In genomic region chr16:15509051-15509592, GRCh38 we compare ENCODE assay signal across 14 cellular contexts.
A peak's percentile ranks its signal among the peaks of the same experiment; 100 is the strongest.
DNase-seq lines count a peak whose midpoint lies in the region; ATAC-seq, FAIRE-seq and TF ChIP-seq lines count a peak whose summit lies in the region.
"Had no signal": no experiment of that assay in that cellular context is flagged by ENCODE, and none has a peak within 500 bp of the region (broad histone marks: within the 10 kb centered on the region; RNA-seq: fewer than 3 reads in every experiment).

No MANE protein-coding gene starts in this region.

- no peak overlapping the region for H3K27ac ChIP-seq in SK-N-SH (ENCODE audit: low read depth in 2 of 2, low read length in 1 of 2)
- H3K27ac ChIP-seq in astrocyte (ENCODE audit: low read depth, low read length): peak overlapping the region; percentile 29
- no peak overlapping the region for H3K27ac ChIP-seq in stomach
- H3K27ac ChIP-seq: tibial nerve had no signal

- DNase-seq in SK-N-SH: peak; percentile 27
- peak; percentile 55 for DNase-seq in NCI-H526 treated with DMSO at 0.1 percent for 48 hours (lab: John Stamatoyannopoulos, UW)
- DNase-seq in astrocyte (ENCODE audit: low read depth): no peak
- peak; percentile 40 for DNase-seq in occipital lobe (lab: John Stamatoyannopoulos, UW)
- no peak for DNase-seq in stomach
- DNase-seq in NCI-H2227 treated with DMSO at 0.1 percent for 48 hours (lab: John Stamatoyannopoulos, UW): no peak
- DNase-seq: 8988T; Calu3; effector CD8-positive, alpha-beta T cell; NCI-H1417; nephron progenitor cell had no signal

- TF ChIP-seq EP300 in SK-N-SH (IDR thresholded peaks at IDR 0.05; ENCODE audit: borderline replicate concordance in 1 of 2, low read depth in 1 of 2, low read length in 1 of 2): no peak
- no peak for TF ChIP-seq EP300 in stomach (IDR thresholded peaks at IDR 0.05)

- no peaks in the 10 kb centered on the region for H3K27me3 Mint-ChIP-seq in astrocyte (ENCODE audit: low read depth, unreplicated experiment)

- H3K4me1 ChIP-seq in SK-N-SH (ENCODE audit: control insufficient read depth in 1 of 2, insufficient read depth in 2 of 2, low read depth in 1 of 2, low read length in 1 of 2) (peaks cover 7 to 11% of the 10 kb centered on the region in 2 experiments; a peak in 2 of 4 replicates), astrocyte (ENCODE audit: insufficient read depth, low read length) (peaks cover 24% of the 10 kb centered on the region), stomach (peaks cover 8 to 14% (median 10%) of the 10 kb centered on the region in 4 donors)

- H3F3A ChIP-seq in SK-N-SH (replicated peaks; ENCODE audit: insufficient read depth): no peaks in the 10 kb centered on the region

- no peaks in the 10 kb centered on the region for H3K27me3 ChIP-seq in SK-N-SH (ENCODE audit: insufficient read depth)
- no peaks in the 10 kb centered on the region for H3K27me3 ChIP-seq in astrocyte (ENCODE audit: insufficient read depth, low read length)
- no peaks in the 10 kb centered on the region for H3K27me3 ChIP-seq in stomach
- H3K27me3 ChIP-seq: tibial nerve had no signal

- H3K9ac ChIP-seq in SK-N-SH (no peak overlapping the region), astrocyte (ENCODE audit: low read length) (peak overlapping the region; percentile 28)

- H3K9me3 ChIP-seq in SK-N-SH: no peaks in the 10 kb centered on the region
- no peaks in the 10 kb centered on the region for H3K9me3 ChIP-seq in astrocyte (ENCODE audit: insufficient read depth, low read depth, low read length)
- no peaks in the 10 kb centered on the region for H3K9me3 ChIP-seq in stomach
- H3K9me3 ChIP-seq: tibial nerve had no signal

- ATAC-seq in SK-N-SH treated with all-trans-retinoic acid at 6 μM for 48 hours: no peak
- no peak for ATAC-seq in GM18873 (IDR thresholded peaks at IDR 0.05; ENCODE audit: low FRiP score, unreplicated experiment)

- H3K36me3 ChIP-seq in SK-N-SH (replicated peaks in 1 of 2; ENCODE audit: control insufficient read depth in 1 of 2, insufficient read depth in 2 of 2, low read length in 1 of 2) (no peaks in the 10 kb centered on the region), astrocyte (ENCODE audit: insufficient read depth, low read length) (no peaks in the 10 kb centered on the region), stomach (no peaks in the 10 kb centered on the region)

- no peak overlapping the region for H2AFZ ChIP-seq in SK-N-SH (ENCODE audit: low read depth)
- no peak overlapping the region for H2AFZ ChIP-seq in astrocyte (ENCODE audit: low read depth, low read length)

- intact Hi-C loops in stomach (cut with DNase I; ENCODE audit: low total_unique reads): no loop called here

- POLR2A ChIA-PET in SK-N-SH (lab: Yijun Ruan, JAX): no interaction called here

- H3K9me3 Mint-ChIP-seq in astrocyte (ENCODE audit: unreplicated experiment): no peaks in the 10 kb centered on the region

- peaks cover 26% of the 10 kb centered on the region for H3K4me1 Mint-ChIP-seq in astrocyte (ENCODE audit: low read depth, unreplicated experiment)

- H3K4me3 ChIP-seq in SK-N-SH (ENCODE audit: low read depth in 2 of 2, low read length in 1 of 2): no peak overlapping the region
- H3K4me3 ChIP-seq in astrocyte (ENCODE audit: insufficient read depth, low read depth, low read length): no peak overlapping the region
- H3K4me3 ChIP-seq in stomach: no peak overlapping the region
- H3K4me3 ChIP-seq: tibial nerve had no signal

- no peak for TF ChIP-seq RAD21 in SK-N-SH (IDR thresholded peaks at IDR 0.05; ENCODE audit: low read length)

- no peaks in the 10 kb centered on the region for H4K20me1 ChIP-seq in SK-N-SH (ENCODE audit: insufficient read depth)
- no peaks in the 10 kb centered on the region for H4K20me1 ChIP-seq in astrocyte (ENCODE audit: insufficient read depth, low read length)

- TF ChIP-seq POLR2A in stomach (IDR thresholded peaks at IDR 0.05): no peak

- H3K4me3 Mint-ChIP-seq in astrocyte (ENCODE audit: unreplicated experiment): no peak overlapping the region
- H3K4me3 Mint-ChIP-seq: nephron progenitor cell had no signal

- WGBS in SK-N-SH (ENCODE audit: low lambda C conversion rate): 85% methylated on average over 14 of the region's 14 CpGs
- 78 to 88% (median 82%) methylated on average over 14 of the region's 14 CpGs for WGBS in stomach, 5 donors

- no peaks in the 10 kb centered on the region; the same call in 1 of the 2 replicates for H3K79me2 ChIP-seq in SK-N-SH (ENCODE audit: insufficient read depth)
- peaks cover under 1% of the 10 kb centered on the region for H3K79me2 ChIP-seq in astrocyte (ENCODE audit: insufficient read depth, low read length)

- H3K27ac Mint-ChIP-seq in astrocyte (ENCODE audit: unreplicated experiment): peak overlapping the region; percentile 53

- peaks cover 3% of the 10 kb centered on the region for H3K36me3 Mint-ChIP-seq in astrocyte (ENCODE audit: low read depth, unreplicated experiment)

- TF ChIP-seq CTCF in SK-N-SH (IDR thresholded peaks at IDR 0.05) (no peak), astrocyte (IDR thresholded peaks at IDR 0.05; ENCODE audit: insufficient read depth, low read depth, low read length) (no peak), stomach (IDR thresholded peaks at IDR 0.05) (no peak)

- no peaks in the 10 kb centered on the region for H3K9me2 ChIP-seq in SK-N-SH

- CTCF ChIA-PET in SK-N-SH (lab: Yijun Ruan, JAX): interaction anchor here (1.0 to 1.7 kb wide), 3 partner anchors 10 to 41 kb away, joined by 3 to 6 read pairs (median 5); no protein-coding TSS in a partner anchor

- H3K4me2 ChIP-seq in SK-N-SH (no peak overlapping the region), astrocyte (ENCODE audit: low read length) (peak overlapping the region; percentile 53)

- FAIRE-seq in astrocyte (lab: Jason Lieb, UNC): no peak

TF ChIP-seq in SK-N-SH, 30 proteins besides CTCF, POLR2A, EP300 and RAD21:
- no peak for TF ChIP-seq TEAD4 (IDR thresholded peaks at IDR 0.05; ENCODE audit: borderline replicate concordance, insufficient read depth)
- no peak for TF ChIP-seq CHD2 (IDR thresholded peaks at IDR 0.05; ENCODE audit: low read length, partially characterized antibody)
- no peak for TF ChIP-seq JUND (IDR thresholded peaks at IDR 0.05)
- TF ChIP-seq SIN3A (IDR thresholded peaks at IDR 0.05; ENCODE audit: borderline replicate concordance, low read depth, low read length): no peak
- TF ChIP-seq USF1 (IDR thresholded peaks at IDR 0.05; ENCODE audit: borderline replicate concordance, low read depth): peak; percentile 57; the same call in 1 of the 2 replicates

TF ChIP-seq in SK-N-SH treated with all-trans-retinoic acid at 6 μM for 48 hours, 23 proteins besides CTCF, POLR2A, EP300 and RAD21:
- no peak for TF ChIP-seq ARNTL (CRISPR knock-in tag; IDR thresholded peaks at IDR 0.05; ENCODE audit: borderline replicate concordance, low read depth)
- no peak for TF ChIP-seq ISL1 (CRISPR knock-in tag; IDR thresholded peaks at IDR 0.05)
- no peak for TF ChIP-seq GLIS3 (CRISPR knock-in tag; IDR thresholded peaks at IDR 0.05)
- TF ChIP-seq ZC3H10 (CRISPR knock-in tag; IDR thresholded peaks at IDR 0.05): no peak
- no peak for TF ChIP-seq ESRRG (CRISPR knock-in tag; IDR thresholded peaks at IDR 0.05)
- no peak for TF ChIP-seq CSRNP3 (CRISPR knock-in tag; IDR thresholded peaks at IDR 0.05)
- TF ChIP-seq TOX (CRISPR knock-in tag; IDR thresholded peaks at IDR 0.05; ENCODE audit: borderline replicate concordance): no peak
- no peak for TF ChIP-seq ZNF565 (CRISPR knock-in tag; conservative IDR thresholded peaks at IDR 0.05; ENCODE audit: low read depth)

Comparison
In these comparisons a context has a peak if more than half of its experiments do, and no peak if none do; other contexts are left out.
1. DNase-seq: peak in SK-N-SH (single experiment), NCI-H526 treated with DMSO at 0.1 percent for 48 hours (single experiment) and occipital lobe (single experiment); none in astrocyte (single experiment), stomach (single experiment) and NCI-H2227 treated with DMSO at 0.1 percent for 48 hours (single experiment).